13 cellular contexts compared by ENCODE assay signal in the genomic region with DNA sequence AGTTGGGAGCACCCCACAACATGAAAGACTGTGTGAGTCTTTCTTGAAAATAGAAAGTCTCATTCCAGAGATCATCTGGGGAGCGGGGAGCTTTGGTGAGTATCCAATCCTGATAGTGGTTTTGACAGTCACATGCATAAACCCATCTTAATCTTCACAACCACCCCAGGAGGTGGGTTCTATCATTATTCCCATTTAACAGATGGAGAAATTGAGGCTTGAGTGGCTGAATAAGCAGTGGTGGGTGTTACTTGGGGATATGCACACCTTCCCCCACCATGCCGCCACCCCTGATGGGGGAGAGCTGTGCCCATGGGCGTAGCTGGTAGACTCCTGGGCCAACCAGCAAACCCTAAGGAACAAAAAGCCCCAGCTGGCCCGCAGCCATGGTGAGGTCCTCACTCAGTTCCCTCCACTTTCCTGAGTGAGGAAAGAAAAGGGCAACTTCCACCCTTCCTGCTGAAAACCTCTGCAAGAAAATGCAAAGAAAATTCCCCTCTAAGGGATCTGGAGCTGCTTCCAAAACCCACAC.
DNase-seq lines count a peak whose midpoint lies in the region; ATAC-seq and TF ChIP-seq lines count a peak whose summit lies in the region.
"Had no signal": no experiment of that assay in that cellular context is flagged by ENCODE, and none has a peak within 500 bp of the region (broad histone marks: within the 10 kb centered on the region; RNA-seq: fewer than 3 reads in every experiment).

No MANE protein-coding gene starts in this region.

- TF ChIP-seq CTCF in WTC11 (IDR thresholded peaks at IDR 0.05) = no peak

- no peak for ATAC-seq in WTC11
- ATAC-seq in sciatic nerve = no peak
- no peak for ATAC-seq in GM21723 (IDR thresholded peaks at IDR 0.05; ENCODE audit: unreplicated experiment)

- no peaks in the 10 kb centered on the region; the same call in 1 of the 2 replicates for H3K27me3 Mint-ChIP-seq in WTC11 (ENCODE audit: low read depth)

- H3K9me3 Mint-ChIP-seq in WTC11 = no peaks in the 10 kb centered on the region
- H3K9me3 Mint-ChIP-seq: CD4-positive, alpha-beta T cell; CD8-positive, alpha-beta memory T cell had no signal

- no peaks in the 10 kb centered on the region for H3K36me3 Mint-ChIP-seq in WTC11
- H3K36me3 Mint-ChIP-seq: CD8-positive, alpha-beta memory T cell had no signal

- POLR2A ChIA-PET in WTC11 (lab: Charles Lee) = no interaction called here

- intact Hi-C loops in sciatic nerve (cut with DNase I) = no loop called here

- peak overlapping the region; percentile 51 for H3K27ac Mint-ChIP-seq in WTC11
- H3K27ac Mint-ChIP-seq: B cell; CD4-positive, alpha-beta T cell had no signal

- H3K4me3 Mint-ChIP-seq in WTC11 = no peak overlapping the region
- H3K4me3 Mint-ChIP-seq: B cell; CD4-positive, alpha-beta T cell; CD8-positive, alpha-beta memory T cell had no signal

- CTCF ChIA-PET in WTC11 (lab: Charles Lee) = interaction anchor here (4.2 kb wide), 1 partner anchor 187 kb away, joined by 20 read pairs; the partner anchor contains the start of gene RRBP1

- DNase-seq in activated effector memory CD4-positive, alpha-beta T cell treated with anti-CD3 and anti-CD28 coated beads, Interleukin-2, amount 50 U/mL, for 16 hours = peak; percentile 19
- DNase-seq in activated effector memory CD4-positive, alpha-beta T cell treated with Interleukin-2 at 50 U/mL for 16 hours = no peak
- DNase-seq in WTC11 (ENCODE audit: low spot score) = no peak
- DNase-seq in sciatic nerve (ENCODE audit: low spot score) = peak; percentile 60
- DNase-seq in D341Med (ENCODE audit: low spot score) = no peak
- DNase-seq in HCEC 1CT = no peak
- DNase-seq: CD4-positive, alpha-beta T cell; CD8-positive, alpha-beta memory T cell; DMS53; DMS79 treated with DMSO at 0.1 percent for 48 hours; GF-D8 had no signal

- peaks cover 64% of the 10 kb centered on the region for H3K4me1 Mint-ChIP-seq in WTC11

TF ChIP-seq in WTC11, 78 proteins besides CTCF, POLR2A, EP300 and RAD21 (continues in another document):
- TF ChIP-seq ZNF263 (CRISPR knock-in tag; IDR thresholded peaks at IDR 0.05; ENCODE audit: low read depth) = no peak
- TF ChIP-seq AFF4 (CRISPR knock-in tag; IDR thresholded peaks at IDR 0.05; ENCODE audit: borderline replicate concordance) = no peak
- no peak for TF ChIP-seq IRF2 (CRISPR knock-in tag; IDR thresholded peaks at IDR 0.05; ENCODE audit: borderline replicate concordance, low read depth)
- TF ChIP-seq, protein P1, sequence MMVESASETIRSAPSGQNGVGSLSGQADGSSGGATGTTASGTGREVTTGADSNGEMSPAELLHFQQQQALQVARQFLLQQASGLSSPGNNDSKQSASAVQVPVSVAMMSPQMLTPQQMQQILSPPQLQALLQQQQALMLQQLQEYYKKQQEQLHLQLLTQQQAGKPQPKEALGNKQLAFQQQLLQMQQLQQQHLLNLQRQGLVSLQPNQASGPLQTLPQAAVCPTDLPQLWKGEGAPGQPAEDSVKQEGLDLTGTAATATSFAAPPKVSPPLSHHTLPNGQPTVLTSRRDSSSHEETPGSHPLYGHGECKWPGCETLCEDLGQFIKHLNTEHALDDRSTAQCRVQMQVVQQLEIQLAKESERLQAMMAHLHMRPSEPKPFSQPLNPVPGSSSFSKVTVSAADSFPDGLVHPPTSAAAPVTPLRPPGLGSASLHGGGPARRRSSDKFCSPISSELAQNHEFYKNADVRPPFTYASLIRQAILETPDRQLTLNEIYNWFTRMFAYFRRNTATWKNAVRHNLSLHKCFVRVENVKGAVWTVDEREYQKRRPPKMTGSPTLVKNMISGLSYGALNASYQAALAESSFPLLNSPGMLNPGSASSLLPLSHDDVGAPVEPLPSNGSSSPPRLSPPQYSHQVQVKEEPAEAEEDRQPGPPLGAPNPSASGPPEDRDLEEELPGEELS (CRISPR knock-in tag; IDR thresholded peaks at IDR 0.05) = no peak
- no peak for TF ChIP-seq NFYB (CRISPR knock-in tag; conservative IDR thresholded peaks at IDR 0.05; ENCODE audit: low read depth)
- TF ChIP-seq, protein P2, sequence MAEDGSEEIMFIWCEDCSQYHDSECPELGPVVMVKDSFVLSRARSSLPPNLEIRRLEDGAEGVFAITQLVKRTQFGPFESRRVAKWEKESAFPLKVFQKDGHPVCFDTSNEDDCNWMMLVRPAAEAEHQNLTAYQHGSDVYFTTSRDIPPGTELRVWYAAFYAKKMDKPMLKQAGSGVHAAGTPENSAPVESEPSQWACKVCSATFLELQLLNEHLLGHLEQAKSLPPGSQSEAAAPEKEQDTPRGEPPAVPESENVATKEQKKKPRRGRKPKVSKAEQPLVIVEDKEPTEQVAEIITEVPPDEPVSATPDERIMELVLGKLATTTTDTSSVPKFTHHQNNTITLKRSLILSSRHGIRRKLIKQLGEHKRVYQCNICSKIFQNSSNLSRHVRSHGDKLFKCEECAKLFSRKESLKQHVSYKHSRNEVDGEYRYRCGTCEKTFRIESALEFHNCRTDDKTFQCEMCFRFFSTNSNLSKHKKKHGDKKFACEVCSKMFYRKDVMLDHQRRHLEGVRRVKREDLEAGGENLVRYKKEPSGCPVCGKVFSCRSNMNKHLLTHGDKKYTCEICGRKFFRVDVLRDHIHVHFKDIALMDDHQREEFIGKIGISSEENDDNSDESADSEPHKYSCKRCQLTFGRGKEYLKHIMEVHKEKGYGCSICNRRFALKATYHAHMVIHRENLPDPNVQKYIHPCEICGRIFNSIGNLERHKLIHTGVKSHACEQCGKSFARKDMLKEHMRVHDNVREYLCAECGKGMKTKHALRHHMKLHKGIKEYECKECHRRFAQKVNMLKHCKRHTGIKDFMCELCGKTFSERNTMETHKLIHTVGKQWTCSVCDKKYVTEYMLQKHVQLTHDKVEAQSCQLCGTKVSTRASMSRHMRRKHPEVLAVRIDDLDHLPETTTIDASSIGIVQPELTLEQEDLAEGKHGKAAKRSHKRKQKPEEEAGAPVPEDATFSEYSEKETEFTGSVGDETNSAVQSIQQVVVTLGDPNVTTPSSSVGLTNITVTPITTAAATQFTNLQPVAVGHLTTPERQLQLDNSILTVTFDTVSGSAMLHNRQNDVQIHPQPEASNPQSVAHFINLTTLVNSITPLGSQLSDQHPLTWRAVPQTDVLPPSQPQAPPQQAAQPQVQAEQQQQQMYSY (CRISPR knock-in tag; IDR thresholded peaks at IDR 0.05) = no peak
- no peak for TF ChIP-seq ZNF416 (CRISPR knock-in tag; IDR thresholded peaks at IDR 0.05)
- no peak for TF ChIP-seq ARID4B (CRISPR knock-in tag; IDR thresholded peaks at IDR 0.05; ENCODE audit: borderline replicate concordance)

Comparison
In these comparisons a context has a peak if more than half of its experiments do, and no peak if none do; other contexts are left out.
1. DNase-seq: peak in activated effector memory CD4-positive, alpha-beta T cell treated with anti-CD3 and anti-CD28 coated beads, Interleukin-2, amount 50 U/mL, for 16 hours (single experiment) and sciatic nerve (single experiment); none in activated effector memory CD4-positive, alpha-beta T cell treated with Interleukin-2 at 50 U/mL for 16 hours (single experiment), WTC11 (single experiment), D341Med (single experiment) and HCEC 1CT (single experiment).